Comparison of ENCODE assay signal across 16 cellular contexts in genomic region chr2:227534714-227535113, GRCh38.
A peak's percentile ranks its signal among the peaks of the same experiment; 100 is the strongest.
DNase-seq lines count a peak whose midpoint lies in the region; ATAC-seq, FAIRE-seq and TF ChIP-seq lines count a peak whose summit lies in the region.
"Had no signal": no experiment of that assay in that cellular context is flagged by ENCODE, and none has a peak within 500 bp of the region (broad histone marks: within the 10 kb centered on the region; RNA-seq: fewer than 3 reads in every experiment).

No MANE protein-coding gene starts in this region.

- no peak overlapping the region for H3K4me3 ChIP-seq in esophagus squamous epithelium
- H3K4me3 ChIP-seq: K562 had no signal

- H3K27me3 ChIP-seq in esophagus squamous epithelium = no peaks in the 10 kb centered on the region

- peaks cover 0 to 95% (median 0%) of the 10 kb centered on the region in 3 donors for H3K36me3 ChIP-seq in esophagus squamous epithelium

- ATAC-seq in GM19395 (IDR thresholded peaks at IDR 0.05; ENCODE audit: unreplicated experiment) (peak; percentile 96), HG02763 (IDR thresholded peaks at IDR 0.05; ENCODE audit: unreplicated experiment) (peak; percentile 89), HG03457 (IDR thresholded peaks at IDR 0.05; ENCODE audit: unreplicated experiment) (peak; percentile 86)
- ATAC-seq: K562 had no signal

- peak; percentile 85 for FAIRE-seq in GM12892 (lab: Jason Lieb, UNC)
- FAIRE-seq: K562, RCC 7860 had no signal

- no peak for TF ChIP-seq CTCF in esophagus squamous epithelium (IDR thresholded peaks at IDR 0.05)

- H3K27ac ChIP-seq in esophagus squamous epithelium = no peak overlapping the region

- H3K4me1 ChIP-seq in esophagus squamous epithelium = no peaks in the 10 kb centered on the region

- DNase-seq in GM12892 (ENCODE audit: insufficient read length) = no peak
- no peak for DNase-seq in activated CD4-positive, alpha-beta T cell treated with anti-CD3 and anti-CD28 coated beads for 48 hours
- no peak for DNase-seq in NCI-H1694 treated with DMSO at 0.1 percent for 48 hours (lab: John Stamatoyannopoulos, UW)
- no peak for DNase-seq in esophagus squamous epithelium (lab: John Stamatoyannopoulos, UW)
- DNase-seq in HUDEP-2 (lab: John Stamatoyannopoulos, UW; ENCODE audit: unreplicated experiment in 76 of 76) = no peak
- DNase-seq: activated CD8-positive, alpha-beta memory T cell treated with anti-CD3 and anti-CD28 coated beads, Interleukin-2, amount 50 U/mL, for 48 hours; AML-193; hippocampal formation; mesenchymal stem cell; NCI-H2171 treated with DMSO at 0.1 percent for 48 hours; stimulated activated CD4-positive, alpha-beta T cell treated with anti-CD3 and anti-CD28 coated beads, Interleukin-2, amount 100 ng/mL, for 48 hours had no signal

- intact Hi-C loops in esophagus squamous epithelium (cut with DNase I) = no loop called here

- no peaks in the 10 kb centered on the region for H3K9me3 ChIP-seq in esophagus squamous epithelium

- no peak for TF ChIP-seq POLR2A in GM12892 (IDR thresholded peaks at IDR 0.05; ENCODE audit: low read depth, low read length)
- TF ChIP-seq POLR2A in esophagus squamous epithelium (IDR thresholded peaks at IDR 0.05) = no peak

- 83 to 86% methylated on average over 3 of the region's 3 CpGs for WGBS in esophagus squamous epithelium, 2 donors
